24 cellular contexts compared by ENCODE assay signal in the genomic region with DNA sequence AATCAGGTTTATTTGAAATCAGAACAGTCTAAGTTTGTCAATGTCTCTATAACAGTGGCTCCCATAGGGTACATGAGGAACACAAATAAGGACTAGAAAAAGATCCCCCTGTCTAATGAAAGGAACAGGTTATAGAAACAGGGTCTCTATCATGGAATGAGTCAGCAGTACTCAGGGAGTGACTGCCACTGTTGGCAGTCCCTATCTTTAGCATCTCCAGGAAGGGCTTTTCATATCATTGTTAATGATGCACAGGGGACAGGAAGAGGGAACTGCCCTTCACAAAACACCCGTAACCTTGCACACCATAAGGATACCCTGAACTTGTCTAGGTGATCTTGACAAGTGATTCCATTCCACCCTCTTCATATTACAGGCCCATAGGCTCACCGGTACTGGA. TPM values are rescaled to one million over a fixed set of nuclear protein-coding genes. Genes with fewer than 3 reads are reported as not detected.
DNase-seq lines count a peak whose midpoint lies in the region; ATAC-seq, FAIRE-seq and TF ChIP-seq lines count a peak whose summit lies in the region.
"Had no signal": no experiment of that assay in that cellular context is flagged by ENCODE, and none has a peak within 500 bp of the region (broad histone marks: within the 10 kb centered on the region; RNA-seq: fewer than 3 reads in every experiment).

No MANE protein-coding gene starts in this region.

- POLR2A ChIA-PET in CD4-positive, alpha-beta memory T cell (lab: Charles Lee; ENCODE audit: partially characterized antibody), result no interaction called here
- POLR2A ChIA-PET in activated CD8-positive, alpha-beta T cell treated with anti-CD3 and anti-CD28 coated beads for 36 hours (lab: Charles Lee), result no interaction called here

- H3K27me3 ChIP-seq in CD4-positive, alpha-beta memory T cell (ENCODE audit: insufficient read depth, low read length), result no peaks in the 10 kb centered on the region

- peak; percentile 18 for ATAC-seq in activated CD8-positive, alpha-beta T cell treated with anti-CD3 and anti-CD28 coated beads for 36 hours
- ATAC-seq: left ventricle myocardium superior had no signal

- no peaks in the 10 kb centered on the region for H3K27me3 Mint-ChIP-seq in CD4-positive, alpha-beta memory T cell
- no peaks in the 10 kb centered on the region for H3K27me3 Mint-ChIP-seq in activated CD8-positive, alpha-beta T cell treated with anti-CD3 and anti-CD28 coated beads for 36 hours
- no peaks in the 10 kb centered on the region for H3K27me3 Mint-ChIP-seq in Calu3 (ENCODE audit: unreplicated experiment)

- peaks cover 53% of the 10 kb centered on the region for H3K4me1 ChIP-seq in CD4-positive, alpha-beta memory T cell (ENCODE audit: insufficient read depth, low read length)

- peak overlapping the region; percentile 21 to 81 (median 63) for H3K4me3 Mint-ChIP-seq in CD4-positive, alpha-beta memory T cell
- H3K4me3 Mint-ChIP-seq in activated CD8-positive, alpha-beta T cell treated with anti-CD3 and anti-CD28 coated beads for 36 hours, result no peak overlapping the region
- no peak overlapping the region for H3K4me3 Mint-ChIP-seq in Calu3 (ENCODE audit: low read depth, unreplicated experiment)
- H3K4me3 Mint-ChIP-seq: B cell had no signal

- peaks cover 34 to 57% (median 43%) of the 10 kb centered on the region in 4 donors for H3K4me1 Mint-ChIP-seq in CD4-positive, alpha-beta memory T cell
- peaks cover 43% of the 10 kb centered on the region for H3K4me1 Mint-ChIP-seq in activated CD8-positive, alpha-beta T cell treated with anti-CD3 and anti-CD28 coated beads for 36 hours (ENCODE audit: low read depth)
- H3K4me1 Mint-ChIP-seq in Calu3 (ENCODE audit: low read depth, unreplicated experiment), result no peaks in the 10 kb centered on the region
- H3K4me1 Mint-ChIP-seq: B cell had no signal

- intact Hi-C loops in CD4-positive, alpha-beta memory T cell (cut with micrococcal nuclease), result no loop called here
- intact Hi-C loops in activated CD8-positive, alpha-beta T cell treated with anti-CD3 and anti-CD28 coated beads for 36 hours (cut with micrococcal nuclease), result no loop called here
- intact Hi-C loops in Calu3 (cut with micrococcal nuclease; ENCODE audit: unreplicated experiment), result no loop called here

- H3K36me3 Mint-ChIP-seq in CD4-positive, alpha-beta memory T cell, result no peaks in the 10 kb centered on the region
- H3K36me3 Mint-ChIP-seq in activated CD8-positive, alpha-beta T cell treated with anti-CD3 and anti-CD28 coated beads for 36 hours (ENCODE audit: low read depth), result no peaks in the 10 kb centered on the region
- H3K36me3 Mint-ChIP-seq in Calu3 (ENCODE audit: insufficient read depth, unreplicated experiment), result no peaks in the 10 kb centered on the region

- no peak for FAIRE-seq in H54 (lab: Jason Lieb, UNC)
- FAIRE-seq: D721Med had no signal

- DNase-seq in SKM-1 treated with dmso at 0.1 percent for 144 hours (lab: John Stamatoyannopoulos, UW; ENCODE audit: unreplicated experiment) (peak; percentile 10), SKM-1 (lab: John Stamatoyannopoulos, UW; ENCODE audit: unreplicated experiment) (no peak), lung microvascular endothelial cell (ENCODE audit: low read depth in 2 of 2) (peak; percentile 14 to 29), H54 (ENCODE audit: insufficient read length, low spot score) (no peak), Calu3 (no peak), NCI-H1417 (lab: John Stamatoyannopoulos, UW) (no peak)
- no peak for DNase-seq in CD4-positive, alpha-beta memory T cell
- DNase-seq in activated CD8-positive, alpha-beta T cell treated with anti-CD3 and anti-CD28 coated beads for 36 hours, result no peak
- DNase-seq: activated CD4-positive, alpha-beta T cell treated with anti-CD3 and anti-CD28 coated beads, Interleukin-2, amount 50 U/mL, for 1 hour; activated T-cell treated with anti-CD3 and anti-CD28 coated beads, Interleukin-2, amount 50 U/mL, for 24 hours; amniotic stem cell; Kasumi-1; left ventricle myocardium superior; NCI-H1048; NCI-H2029; NCI-H446 treated with DMSO at 0.1 percent for 48 hours; stimulated activated CD4-positive, alpha-beta T cell treated with anti-CD3 and anti-CD28 coated beads, Interleukin-2, amount 100 ng/mL, for 48 hours had no signal

- peak overlapping the region; percentile 56 to 90 (median 86) for H3K27ac Mint-ChIP-seq in CD4-positive, alpha-beta memory T cell
- H3K27ac Mint-ChIP-seq in activated CD8-positive, alpha-beta T cell treated with anti-CD3 and anti-CD28 coated beads for 36 hours, result peak overlapping the region; percentile 63
- no peak overlapping the region for H3K27ac Mint-ChIP-seq in Calu3 (ENCODE audit: unreplicated experiment)
- H3K27ac Mint-ChIP-seq: B cell had no signal

- peak overlapping the region in 1 of 2 donors; percentile 28 for H3K4me3 ChIP-seq in CD4-positive, alpha-beta memory T cell (ENCODE audit: low read length in 2 of 2)
- H3K4me3 ChIP-seq: SK-N-MC, smooth muscle cell had no signal

- no peak for TF ChIP-seq CTCF in activated CD8-positive, alpha-beta T cell treated with anti-CD3 and anti-CD28 coated beads for 36 hours (IDR thresholded peaks at IDR 0.05)
- no peak for TF ChIP-seq CTCF in Calu3 (IDR thresholded peaks at IDR 0.05; ENCODE audit: unreplicated experiment)

- no peak overlapping the region for H3K27ac ChIP-seq in CD4-positive, alpha-beta memory T cell (ENCODE audit: low read depth, low read length)
- H3K27ac ChIP-seq: epithelial cell of prostate, SK-N-MC had no signal

- CTCF ChIA-PET in CD4-positive, alpha-beta memory T cell (lab: Charles Lee; ENCODE audit: partially characterized antibody), result no interaction called here
- CTCF ChIA-PET in activated CD8-positive, alpha-beta T cell treated with anti-CD3 and anti-CD28 coated beads for 36 hours (lab: Charles Lee), result no interaction called here
- CTCF ChIA-PET in Calu3 (lab: Charles Lee), result no interaction called here

- no peaks in the 10 kb centered on the region for H3K9me3 ChIP-seq in CD4-positive, alpha-beta memory T cell (ENCODE audit: control insufficient read depth in 1 of 2, low read length in 2 of 2)

- no peaks in the 10 kb centered on the region for H3K36me3 ChIP-seq in CD4-positive, alpha-beta memory T cell (ENCODE audit: insufficient read depth, low read length)

- BruUV-seq in Calu3 (replicated peaks; lab: Mats Ljungman, UMichigan), result no TSS peak

- H3K9me3 Mint-ChIP-seq in CD4-positive, alpha-beta memory T cell, result peaks cover 0 to 2% (median 0%) of the 10 kb centered on the region in 8 donors
- H3K9me3 Mint-ChIP-seq in activated CD8-positive, alpha-beta T cell treated with anti-CD3 and anti-CD28 coated beads for 36 hours, result no peaks in the 10 kb centered on the region
- H3K9me3 Mint-ChIP-seq in Calu3 (ENCODE audit: low read depth, unreplicated experiment), result no peaks in the 10 kb centered on the region
- H3K9me3 Mint-ChIP-seq: activated T-cell treated with anti-CD3 and anti-CD28 coated beads, Interleukin-2, amount 50 U/mL, for 24 hours had no signal

- no peak for TF ChIP-seq POLR2A in H54 (IDR thresholded peaks at IDR 0.05; ENCODE audit: low read depth, low read length)

RNA-seq across cellular contexts. Expression of gene SMIM10L2A, which starts 38.5 kb away (rescaled TPM):
- total RNA-seq in CD4-positive, alpha-beta memory T cell, result 1 to 10 TPM; 2.8 to 3.1 TPM
- polyA plus RNA-seq in CD4-positive, alpha-beta memory T cell, result under 1 TPM; 0.06 to 0.25 TPM
- under 1 TPM; 0.22 to 0.23 TPM for total RNA-seq in activated CD8-positive, alpha-beta T cell treated with anti-CD3 and anti-CD28 coated beads for 36 hours
- 0.40 and 0.65 TPM in 2 replicates for total RNA-seq in lung microvascular endothelial cell
- 1.2 and 1.3 TPM in 2 replicates for total RNA-seq in Calu3 (2022)
- total RNA-seq: fibroblast of villous mesenchyme, RPMI7951 had no signal

RNA-seq across cellular contexts. Expression of gene ZNF449, which starts 38.7 kb away (rescaled TPM):
- 1 to 10 TPM; 8.9 to 9.5 TPM for total RNA-seq in CD4-positive, alpha-beta memory T cell
- 1 to 10 TPM; 2.5 to 3.2 TPM for polyA plus RNA-seq in CD4-positive, alpha-beta memory T cell
- 1 to 10 TPM; 1.2 to 1.3 TPM for total RNA-seq in activated CD8-positive, alpha-beta T cell treated with anti-CD3 and anti-CD28 coated beads for 36 hours
- total RNA-seq in lung microvascular endothelial cell, result 5.9 and 10.3 TPM in 2 replicates
- 6.5 and 6.8 TPM in 2 replicates for total RNA-seq in Calu3 (2022)

RNA-seq across cellular contexts. Expression of gene ZNF75D, which starts 39.3 kb away (rescaled TPM):
- total RNA-seq in CD4-positive, alpha-beta memory T cell, result 10 to 100 TPM; 20.3 to 22.7 TPM
- 1 to 10 TPM; 7.4 to 9.0 TPM for polyA plus RNA-seq in CD4-positive, alpha-beta memory T cell
- 1 to 10 TPM; 2.5 to 3.5 TPM for total RNA-seq in activated CD8-positive, alpha-beta T cell treated with anti-CD3 and anti-CD28 coated beads for 36 hours
- 6.5 and 7.3 TPM in 2 replicates for total RNA-seq in lung microvascular endothelial cell
- 8.9 TPM in 2 replicates for total RNA-seq in Calu3 (2022)

Comparison
In these comparisons a context has a peak if more than half of its experiments do, and no peak if none do; other contexts are left out.
1. DNase-seq: peak in SKM-1 treated with dmso at 0.1 percent for 144 hours (single experiment) and lung microvascular endothelial cell (2 of 2); none in SKM-1 (single experiment), CD4-positive, alpha-beta memory T cell (0 of 5), activated CD8-positive, alpha-beta T cell treated with anti-CD3 and anti-CD28 coated beads for 36 hours (single experiment), H54 (single experiment), Calu3 (single experiment) and NCI-H1417 (0 of 3).
2. H3K4me3 Mint-ChIP-seq: peak in CD4-positive, alpha-beta memory T cell (8 of 8); none in activated CD8-positive, alpha-beta T cell treated with anti-CD3 and anti-CD28 coated beads for 36 hours (single experiment) and Calu3 (single experiment).